Comparison of ENCODE assay signal across 1 cellular context in the genomic region with DNA sequence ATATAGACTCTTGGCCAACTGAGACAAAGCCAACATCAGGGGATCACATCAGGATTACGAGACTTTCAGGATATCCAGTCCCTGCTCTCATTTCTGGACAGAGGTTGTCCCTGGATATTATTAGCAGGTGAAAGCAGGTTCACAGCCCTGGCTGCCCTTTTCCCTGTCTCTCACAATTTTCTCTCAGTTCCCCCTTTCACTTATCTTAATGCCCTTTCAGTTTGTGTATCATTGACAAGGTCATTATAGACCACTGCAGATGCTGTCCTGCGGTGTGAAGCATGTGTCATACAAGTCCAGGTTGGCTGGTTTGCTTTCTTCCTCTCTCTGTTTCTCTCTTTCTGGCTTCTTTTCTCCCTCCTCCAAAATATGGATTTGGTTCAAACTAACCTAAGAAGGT.
A peak's percentile ranks its signal among the peaks of the same experiment; 100 is the strongest.
TF ChIP-seq lines count a peak whose summit lies in the region.

No MANE protein-coding gene starts in this region.

TF ChIP-seq in GM12878, 131 proteins besides CTCF, POLR2A, EP300 and RAD21 (continued from another document and continues in another):
- TF ChIP-seq, protein P1, sequence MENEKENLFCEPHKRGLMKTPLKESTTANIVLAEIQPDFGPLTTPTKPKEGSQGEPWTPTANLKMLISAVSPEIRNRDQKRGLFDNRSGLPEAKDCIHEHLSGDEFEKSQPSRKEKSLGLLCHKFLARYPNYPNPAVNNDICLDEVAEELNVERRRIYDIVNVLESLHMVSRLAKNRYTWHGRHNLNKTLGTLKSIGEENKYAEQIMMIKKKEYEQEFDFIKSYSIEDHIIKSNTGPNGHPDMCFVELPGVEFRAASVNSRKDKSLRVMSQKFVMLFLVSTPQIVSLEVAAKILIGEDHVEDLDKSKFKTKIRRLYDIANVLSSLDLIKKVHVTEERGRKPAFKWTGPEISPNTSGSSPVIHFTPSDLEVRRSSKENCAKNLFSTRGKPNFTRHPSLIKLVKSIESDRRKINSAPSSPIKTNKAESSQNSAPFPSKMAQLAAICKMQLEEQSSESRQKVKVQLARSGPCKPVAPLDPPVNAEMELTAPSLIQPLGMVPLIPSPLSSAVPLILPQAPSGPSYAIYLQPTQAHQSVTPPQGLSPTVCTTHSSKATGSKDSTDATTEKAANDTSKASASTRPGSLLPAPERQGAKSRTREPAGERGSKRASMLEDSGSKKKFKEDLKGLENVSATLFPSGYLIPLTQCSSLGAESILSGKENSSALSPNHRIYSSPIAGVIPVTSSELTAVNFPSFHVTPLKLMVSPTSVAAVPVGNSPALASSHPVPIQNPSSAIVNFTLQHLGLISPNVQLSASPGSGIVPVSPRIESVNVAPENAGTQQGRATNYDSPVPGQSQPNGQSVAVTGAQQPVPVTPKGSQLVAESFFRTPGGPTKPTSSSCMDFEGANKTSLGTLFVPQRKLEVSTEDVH (IDR thresholded peaks at IDR 0.05; ENCODE audit: low read depth, partially characterized antibody): no peak
- TF ChIP-seq MYC (IDR thresholded peaks at IDR 0.05; ENCODE audit: insufficient read depth, insufficient read length, insufficient replicate concordance, low read length, severe bottlenecking) (no peak), JUND (IDR thresholded peaks at IDR 0.05; ENCODE audit: low read depth, low read length) (0 out of 2 replicates have a peak, but pooled peaks have one; percentile 7), ZNF622 (IDR thresholded peaks at IDR 0.05) (no peak), POU2F2 (IDR thresholded peaks at IDR 0.05; ENCODE audit: borderline replicate concordance, low read depth, low read length) (peak; percentile 60; the same call in 1 of the 3 replicates), NFIC (IDR thresholded peaks at IDR 0.05; ENCODE audit: low read depth, low read length) (peak; percentile 37; the same call in 1 of the 2 replicates), TAF1 (IDR thresholded peaks at IDR 0.05; ENCODE audit: borderline replicate concordance, low read depth, low read length) (no peak), HDAC2 (IDR thresholded peaks at IDR 0.05) (no peak), ZSCAN29 (IDR thresholded peaks at IDR 0.05) (0 out of 2 replicates have a peak, but pooled peaks have one; percentile 16), STAT1 (conservative IDR thresholded peaks at IDR 0.05) (no peak), TCF7 (IDR thresholded peaks at IDR 0.05; ENCODE audit: borderline replicate concordance) (no peak), NFYA (IDR thresholded peaks at IDR 0.05; ENCODE audit: borderline replicate concordance, low read depth, low read length) (no peak), ASH2L (IDR thresholded peaks at IDR 0.05; ENCODE audit: borderline replicate concordance, low read depth) (no peak), ETV6 (conservative IDR thresholded peaks at IDR 0.05 in 1 of 2, IDR thresholded peaks at IDR 0.05 in 1 of 2; ENCODE audit: borderline replicate concordance in 1 of 2, low read depth in 1 of 2) (no peak), ESRRA (IDR thresholded peaks at IDR 0.05; ENCODE audit: low read length) (peak; percentile 99), JUNB (IDR thresholded peaks at IDR 0.05) (peak; percentile 24; the same call in 1 of the 2 replicates), ZNF24 (IDR thresholded peaks at IDR 0.05) (no peak), POLR2AphosphoS2 (IDR thresholded peaks at IDR 0.05; ENCODE audit: low read depth, low read length) (no peak), YY1 (IDR thresholded peaks at IDR 0.05; ENCODE audit: low read depth, low read length) (no peak), NFXL1 (IDR thresholded peaks at IDR 0.05; ENCODE audit: borderline replicate concordance) (no peak), SUZ12 (IDR thresholded peaks at IDR 0.05; ENCODE audit: unreplicated experiment) (no peak), CBFB (IDR thresholded peaks at IDR 0.05; ENCODE audit: low read depth) (no peak), ZNF384 (IDR thresholded peaks at IDR 0.05; ENCODE audit: borderline replicate concordance, low read depth, low read length) (no peak), RBBP5 (conservative IDR thresholded peaks at IDR 0.05) (no peak), SMARCA5 (IDR thresholded peaks at IDR 0.05) (no peak), EZH2 (IDR thresholded peaks at IDR 0.05; ENCODE audit: borderline replicate concordance, control insufficient read depth, low read depth, low read length) (no peak), HDAC6 (IDR thresholded peaks at IDR 0.05; ENCODE audit: unreplicated experiment) (no peak), KDM1A (IDR thresholded peaks at IDR 0.05; ENCODE audit: borderline replicate concordance) (no peak), HDGF (IDR thresholded peaks at IDR 0.05) (no peak), GATAD2B (conservative IDR thresholded peaks at IDR 0.05; ENCODE audit: low read depth) (0 out of 2 replicates have a peak, but pooled peaks have one; percentile 44), STAT3 (IDR thresholded peaks at IDR 0.05; ENCODE audit: low read depth, low read length) (no peak), TARDBP (IDR thresholded peaks at IDR 0.05; ENCODE audit: borderline replicate concordance) (no peak)
- TF ChIP-seq, protein P2, sequence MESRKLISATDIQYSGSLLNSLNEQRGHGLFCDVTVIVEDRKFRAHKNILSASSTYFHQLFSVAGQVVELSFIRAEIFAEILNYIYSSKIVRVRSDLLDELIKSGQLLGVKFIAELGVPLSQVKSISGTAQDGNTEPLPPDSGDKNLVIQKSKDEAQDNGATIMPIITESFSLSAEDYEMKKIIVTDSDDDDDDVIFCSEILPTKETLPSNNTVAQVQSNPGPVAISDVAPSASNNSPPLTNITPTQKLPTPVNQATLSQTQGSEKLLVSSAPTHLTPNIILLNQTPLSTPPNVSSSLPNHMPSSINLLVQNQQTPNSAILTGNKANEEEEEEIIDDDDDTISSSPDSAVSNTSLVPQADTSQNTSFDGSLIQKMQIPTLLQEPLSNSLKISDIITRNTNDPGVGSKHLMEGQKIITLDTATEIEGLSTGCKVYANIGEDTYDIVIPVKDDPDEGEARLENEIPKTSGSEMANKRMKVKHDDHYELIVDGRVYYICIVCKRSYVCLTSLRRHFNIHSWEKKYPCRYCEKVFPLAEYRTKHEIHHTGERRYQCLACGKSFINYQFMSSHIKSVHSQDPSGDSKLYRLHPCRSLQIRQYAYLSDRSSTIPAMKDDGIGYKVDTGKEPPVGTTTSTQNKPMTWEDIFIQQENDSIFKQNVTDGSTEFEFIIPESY (IDR thresholded peaks at IDR 0.05): no peak
- TF ChIP-seq, protein P3, sequence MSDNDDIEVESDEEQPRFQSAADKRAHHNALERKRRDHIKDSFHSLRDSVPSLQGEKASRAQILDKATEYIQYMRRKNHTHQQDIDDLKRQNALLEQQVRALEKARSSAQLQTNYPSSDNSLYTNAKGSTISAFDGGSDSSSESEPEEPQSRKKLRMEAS (IDR thresholded peaks at IDR 0.05; ENCODE audit: low read depth, low read length): no peak
- TF ChIP-seq, protein P4, sequence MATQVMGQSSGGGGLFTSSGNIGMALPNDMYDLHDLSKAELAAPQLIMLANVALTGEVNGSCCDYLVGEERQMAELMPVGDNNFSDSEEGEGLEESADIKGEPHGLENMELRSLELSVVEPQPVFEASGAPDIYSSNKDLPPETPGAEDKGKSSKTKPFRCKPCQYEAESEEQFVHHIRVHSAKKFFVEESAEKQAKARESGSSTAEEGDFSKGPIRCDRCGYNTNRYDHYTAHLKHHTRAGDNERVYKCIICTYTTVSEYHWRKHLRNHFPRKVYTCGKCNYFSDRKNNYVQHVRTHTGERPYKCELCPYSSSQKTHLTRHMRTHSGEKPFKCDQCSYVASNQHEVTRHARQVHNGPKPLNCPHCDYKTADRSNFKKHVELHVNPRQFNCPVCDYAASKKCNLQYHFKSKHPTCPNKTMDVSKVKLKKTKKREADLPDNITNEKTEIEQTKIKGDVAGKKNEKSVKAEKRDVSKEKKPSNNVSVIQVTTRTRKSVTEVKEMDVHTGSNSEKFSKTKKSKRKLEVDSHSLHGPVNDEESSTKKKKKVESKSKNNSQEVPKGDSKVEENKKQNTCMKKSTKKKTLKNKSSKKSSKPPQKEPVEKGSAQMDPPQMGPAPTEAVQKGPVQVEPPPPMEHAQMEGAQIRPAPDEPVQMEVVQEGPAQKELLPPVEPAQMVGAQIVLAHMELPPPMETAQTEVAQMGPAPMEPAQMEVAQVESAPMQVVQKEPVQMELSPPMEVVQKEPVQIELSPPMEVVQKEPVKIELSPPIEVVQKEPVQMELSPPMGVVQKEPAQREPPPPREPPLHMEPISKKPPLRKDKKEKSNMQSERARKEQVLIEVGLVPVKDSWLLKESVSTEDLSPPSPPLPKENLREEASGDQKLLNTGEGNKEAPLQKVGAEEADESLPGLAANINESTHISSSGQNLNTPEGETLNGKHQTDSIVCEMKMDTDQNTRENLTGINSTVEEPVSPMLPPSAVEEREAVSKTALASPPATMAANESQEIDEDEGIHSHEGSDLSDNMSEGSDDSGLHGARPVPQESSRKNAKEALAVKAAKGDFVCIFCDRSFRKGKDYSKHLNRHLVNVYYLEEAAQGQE (IDR thresholded peaks at IDR 0.05; ENCODE audit: low read depth, low read length): no peak
- TF ChIP-seq, protein P5, sequence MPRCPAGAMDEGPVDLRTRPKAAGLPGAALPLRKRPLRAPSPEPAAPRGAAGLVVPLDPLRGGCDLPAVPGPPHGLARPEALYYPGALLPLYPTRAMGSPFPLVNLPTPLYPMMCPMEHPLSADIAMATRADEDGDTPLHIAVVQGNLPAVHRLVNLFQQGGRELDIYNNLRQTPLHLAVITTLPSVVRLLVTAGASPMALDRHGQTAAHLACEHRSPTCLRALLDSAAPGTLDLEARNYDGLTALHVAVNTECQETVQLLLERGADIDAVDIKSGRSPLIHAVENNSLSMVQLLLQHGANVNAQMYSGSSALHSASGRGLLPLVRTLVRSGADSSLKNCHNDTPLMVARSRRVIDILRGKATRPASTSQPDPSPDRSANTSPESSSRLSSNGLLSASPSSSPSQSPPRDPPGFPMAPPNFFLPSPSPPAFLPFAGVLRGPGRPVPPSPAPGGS (IDR thresholded peaks at IDR 0.05; ENCODE audit: borderline replicate concordance, insufficient read depth, low read depth, low read length, poor library complexity, severe bottlenecking): no peak
- TF ChIP-seq, protein P6, sequence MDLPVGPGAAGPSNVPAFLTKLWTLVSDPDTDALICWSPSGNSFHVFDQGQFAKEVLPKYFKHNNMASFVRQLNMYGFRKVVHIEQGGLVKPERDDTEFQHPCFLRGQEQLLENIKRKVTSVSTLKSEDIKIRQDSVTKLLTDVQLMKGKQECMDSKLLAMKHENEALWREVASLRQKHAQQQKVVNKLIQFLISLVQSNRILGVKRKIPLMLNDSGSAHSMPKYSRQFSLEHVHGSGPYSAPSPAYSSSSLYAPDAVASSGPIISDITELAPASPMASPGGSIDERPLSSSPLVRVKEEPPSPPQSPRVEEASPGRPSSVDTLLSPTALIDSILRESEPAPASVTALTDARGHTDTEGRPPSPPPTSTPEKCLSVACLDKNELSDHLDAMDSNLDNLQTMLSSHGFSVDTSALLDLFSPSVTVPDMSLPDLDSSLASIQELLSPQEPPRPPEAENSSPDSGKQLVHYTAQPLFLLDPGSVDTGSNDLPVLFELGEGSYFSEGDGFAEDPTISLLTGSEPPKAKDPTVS (IDR thresholded peaks at IDR 0.05; ENCODE audit: low read depth, low read length): no peak
- TF ChIP-seq, protein P7, sequence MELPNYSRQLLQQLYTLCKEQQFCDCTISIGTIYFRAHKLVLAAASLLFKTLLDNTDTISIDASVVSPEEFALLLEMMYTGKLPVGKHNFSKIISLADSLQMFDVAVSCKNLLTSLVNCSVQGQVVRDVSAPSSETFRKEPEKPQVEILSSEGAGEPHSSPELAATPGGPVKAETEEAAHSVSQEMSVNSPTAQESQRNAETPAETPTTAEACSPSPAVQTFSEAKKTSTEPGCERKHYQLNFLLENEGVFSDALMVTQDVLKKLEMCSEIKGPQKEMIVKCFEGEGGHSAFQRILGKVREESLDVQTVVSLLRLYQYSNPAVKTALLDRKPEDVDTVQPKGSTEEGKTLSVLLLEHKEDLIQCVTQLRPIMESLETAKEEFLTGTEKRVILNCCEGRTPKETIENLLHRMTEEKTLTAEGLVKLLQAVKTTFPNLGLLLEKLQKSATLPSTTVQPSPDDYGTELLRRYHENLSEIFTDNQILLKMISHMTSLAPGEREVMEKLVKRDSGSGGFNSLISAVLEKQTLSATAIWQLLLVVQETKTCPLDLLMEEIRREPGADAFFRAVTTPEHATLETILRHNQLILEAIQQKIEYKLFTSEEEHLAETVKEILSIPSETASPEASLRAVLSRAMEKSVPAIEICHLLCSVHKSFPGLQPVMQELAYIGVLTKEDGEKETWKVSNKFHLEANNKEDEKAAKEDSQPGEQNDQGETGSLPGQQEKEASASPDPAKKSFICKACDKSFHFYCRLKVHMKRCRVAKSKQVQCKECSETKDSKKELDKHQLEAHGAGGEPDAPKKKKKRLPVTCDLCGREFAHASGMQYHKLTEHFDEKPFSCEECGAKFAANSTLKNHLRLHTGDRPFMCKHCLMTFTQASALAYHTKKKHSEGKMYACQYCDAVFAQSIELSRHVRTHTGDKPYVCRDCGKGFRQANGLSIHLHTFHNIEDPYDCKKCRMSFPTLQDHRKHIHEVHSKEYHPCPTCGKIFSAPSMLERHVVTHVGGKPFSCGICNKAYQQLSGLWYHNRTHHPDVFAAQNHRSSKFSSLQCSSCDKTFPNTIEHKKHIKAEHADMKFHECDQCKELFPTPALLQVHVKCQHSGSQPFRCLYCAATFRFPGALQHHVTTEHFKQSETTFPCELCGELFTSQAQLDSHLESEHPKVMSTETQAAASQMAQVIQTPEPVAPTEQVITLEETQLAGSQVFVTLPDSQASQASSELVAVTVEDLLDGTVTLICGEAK (IDR thresholded peaks at IDR 0.05; ENCODE audit: borderline replicate concordance): no peak
- TF ChIP-seq, protein P8, sequence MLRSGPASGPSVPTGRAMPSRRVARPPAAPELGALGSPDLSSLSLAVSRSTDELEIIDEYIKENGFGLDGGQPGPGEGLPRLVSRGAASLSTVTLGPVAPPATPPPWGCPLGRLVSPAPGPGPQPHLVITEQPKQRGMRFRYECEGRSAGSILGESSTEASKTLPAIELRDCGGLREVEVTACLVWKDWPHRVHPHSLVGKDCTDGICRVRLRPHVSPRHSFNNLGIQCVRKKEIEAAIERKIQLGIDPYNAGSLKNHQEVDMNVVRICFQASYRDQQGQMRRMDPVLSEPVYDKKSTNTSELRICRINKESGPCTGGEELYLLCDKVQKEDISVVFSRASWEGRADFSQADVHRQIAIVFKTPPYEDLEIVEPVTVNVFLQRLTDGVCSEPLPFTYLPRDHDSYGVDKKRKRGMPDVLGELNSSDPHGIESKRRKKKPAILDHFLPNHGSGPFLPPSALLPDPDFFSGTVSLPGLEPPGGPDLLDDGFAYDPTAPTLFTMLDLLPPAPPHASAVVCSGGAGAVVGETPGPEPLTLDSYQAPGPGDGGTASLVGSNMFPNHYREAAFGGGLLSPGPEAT (IDR thresholded peaks at IDR 0.05; ENCODE audit: low read depth): peak; percentile 83; the same call in 1 of the 2 replicates
- TF ChIP-seq, protein P9, sequence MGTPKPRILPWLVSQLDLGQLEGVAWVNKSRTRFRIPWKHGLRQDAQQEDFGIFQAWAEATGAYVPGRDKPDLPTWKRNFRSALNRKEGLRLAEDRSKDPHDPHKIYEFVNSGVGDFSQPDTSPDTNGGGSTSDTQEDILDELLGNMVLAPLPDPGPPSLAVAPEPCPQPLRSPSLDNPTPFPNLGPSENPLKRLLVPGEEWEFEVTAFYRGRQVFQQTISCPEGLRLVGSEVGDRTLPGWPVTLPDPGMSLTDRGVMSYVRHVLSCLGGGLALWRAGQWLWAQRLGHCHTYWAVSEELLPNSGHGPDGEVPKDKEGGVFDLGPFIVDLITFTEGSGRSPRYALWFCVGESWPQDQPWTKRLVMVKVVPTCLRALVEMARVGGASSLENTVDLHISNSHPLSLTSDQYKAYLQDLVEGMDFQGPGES (IDR thresholded peaks at IDR 0.05): no peak
